ENCODE assay signal across 14 cellular contexts in genomic region chr11:116263020-116263419, GRCh38.
"Had no signal": no experiment of that assay in that cellular context is flagged by ENCODE, and none has a peak within 500 bp of the region (broad histone marks: within the 10 kb centered on the region; RNA-seq: fewer than 3 reads in every experiment).

No MANE protein-coding gene starts in this region.

- H3K36me3 ChIP-seq: spleen, thoracic aorta, upper lobe of left lung had no signal

- H3K27ac ChIP-seq: body of pancreas, spleen, thoracic aorta, upper lobe of left lung had no signal

- H3K9me3 ChIP-seq: body of pancreas, spleen, thoracic aorta, upper lobe of left lung had no signal

- H3K4me1 ChIP-seq: body of pancreas, spleen, upper lobe of left lung had no signal

- H3K27me3 ChIP-seq: body of pancreas, upper lobe of left lung had no signal

- H3K4me3 ChIP-seq: body of pancreas, spleen, thoracic aorta, upper lobe of left lung had no signal

- ATAC-seq: activated CD4-positive, CD25-positive, alpha-beta regulatory T cell treated with anti-CD3 and anti-CD28 coated beads, Interleukin-2, amount 50 U/mL, for 24 hours; activated CD8-positive, alpha-beta T cell treated with anti-CD3 and anti-CD28 coated beads, Interleukin-2, amount 10 ng/mL, durations not matched to agents 7 days and 5 days; body of pancreas; effector memory CD8-positive, alpha-beta T cell; natural killer cell; stimulated activated memory B cell treated with anti-CD40 and anti-IgM and Interleukin-4, amounts not matched to agents 10 μg/mL and 1 μg/mL and 100 μg/mL, for 72 hours had no signal

- DNase-seq: activated CD4-positive, alpha-beta T cell treated with anti-CD3 and anti-CD28 coated beads, Interleukin-2, amount 10 ng/mL, durations not matched to agents 7 days and 5 days; activated CD8-positive, alpha-beta T cell treated with anti-CD3 and anti-CD28 coated beads, Interleukin-2, amount 10 ng/mL, durations not matched to agents 7 days and 5 days; activated naive CD4-positive, alpha-beta T cell treated with anti-CD3 and anti-CD28 coated beads for 36 hours; activated T-cell treated with anti-CD3 and anti-CD28 coated beads, Interleukin-2, amount 50 U/mL, for 24 hours; body of pancreas; effector memory CD8-positive, alpha-beta T cell; natural killer cell; spleen; stimulated activated CD4-positive, alpha-beta T cell treated with anti-CD3 and anti-CD28 coated beads, Interleukin-4, amount 100 ng/mL, for 4 hours; T-helper 9 cell; upper lobe of left lung had no signal
